ENCODE assay signal across 21 cellular contexts in genomic region chr11:104934594-104934993, GRCh38. TPM values are rescaled to one million over a fixed set of nuclear protein-coding genes. Genes with fewer than 3 reads are reported as not detected.
DNase-seq lines count a peak whose midpoint lies in the region; ATAC-seq and TF ChIP-seq lines count a peak whose summit lies in the region.
"Had no signal": no experiment of that assay in that cellular context is flagged by ENCODE, and none has a peak within 500 bp of the region (broad histone marks: within the 10 kb centered on the region; RNA-seq: fewer than 3 reads in every experiment).

No MANE protein-coding gene starts in this region.

- H3K9me3 ChIP-seq in esophagus muscularis mucosa, result no peaks in the 10 kb centered on the region
- H3K9me3 ChIP-seq in tibial artery, result peaks cover 0 to 6% (median 0%) of the 10 kb centered on the region in 3 donors

- H3K27ac ChIP-seq in esophagus muscularis mucosa (replicated peaks in 1 of 4) (no peak overlapping the region), tibial artery (no peak overlapping the region)
- H3K27ac ChIP-seq: gastroesophageal sphincter had no signal

- no peak for TF ChIP-seq POLR2A in esophagus muscularis mucosa (IDR thresholded peaks at IDR 0.05; ENCODE audit: low read depth)

- TF ChIP-seq EP300 in esophagus muscularis mucosa (IDR thresholded peaks at IDR 0.05), result no peak

- POLR2A ChIA-PET in activated CD4-positive, alpha-beta T cell treated with anti-CD3 and anti-CD28 coated beads, Interleukin-2, amount 10 ng/mL, durations not matched to agents 7 days and 5 days (lab: Charles Lee), result no interaction called here

- H3K4me3 ChIP-seq in esophagus muscularis mucosa (no peak overlapping the region), tibial artery (no peak overlapping the region)
- H3K4me3 ChIP-seq: gastroesophageal sphincter had no signal

- peak overlapping the region; percentile 77 for H3K27ac Mint-ChIP-seq in activated CD4-positive, alpha-beta T cell treated with anti-CD3 and anti-CD28 coated beads, Interleukin-2, amount 10 ng/mL, durations not matched to agents 7 days and 5 days
- no peak overlapping the region for H3K27ac Mint-ChIP-seq in activated T-helper 17 cell treated with anti-CD3 and anti-CD28 coated beads, Interleukin-2, amount 50 U/mL, for 72 hours
- H3K27ac Mint-ChIP-seq in natural killer cell treated with Interleukin-12 subunit alpha and Interleukin-12 subunit beta and Interleukin-15 and Interleukin-18, amount 100 ng/mL, for 72 hours, result peak overlapping the region; percentile 20 to 41
- H3K27ac Mint-ChIP-seq: activated T-helper 2 cell treated with anti-CD3 and anti-CD28 coated beads, Interferon-gamma antibody, Interleukin-2, Interleukin-4, amounts not matched to agents 10 μg/mL and 5 μg/mL and 100 μg/mL, durations not matched to agents 14 hours and 24 hours and 36 hours; HFFc6; progenitor cell of endocrine pancreas had no signal

- H3K27me3 Mint-ChIP-seq in activated CD4-positive, alpha-beta T cell treated with anti-CD3 and anti-CD28 coated beads, Interleukin-2, amount 10 ng/mL, durations not matched to agents 7 days and 5 days, result no peaks in the 10 kb centered on the region
- H3K27me3 Mint-ChIP-seq in activated T-helper 17 cell treated with anti-CD3 and anti-CD28 coated beads, Interleukin-2, amount 50 U/mL, for 72 hours, result no peaks in the 10 kb centered on the region
- H3K27me3 Mint-ChIP-seq in natural killer cell treated with Interleukin-12 subunit alpha and Interleukin-12 subunit beta and Interleukin-15 and Interleukin-18, amount 100 ng/mL, for 72 hours, result no peaks in the 10 kb centered on the region
- H3K27me3 Mint-ChIP-seq: progenitor cell of endocrine pancreas had no signal

- TF ChIP-seq CTCF in esophagus muscularis mucosa (IDR thresholded peaks at IDR 0.05), result no peak
- TF ChIP-seq CTCF in tibial artery (IDR thresholded peaks at IDR 0.05), result no peak

- peaks cover 43% of the 10 kb centered on the region for H3K9me3 Mint-ChIP-seq in activated CD4-positive, alpha-beta T cell treated with anti-CD3 and anti-CD28 coated beads, Interleukin-2, amount 10 ng/mL, durations not matched to agents 7 days and 5 days
- H3K9me3 Mint-ChIP-seq in activated T-helper 17 cell treated with anti-CD3 and anti-CD28 coated beads, Interleukin-2, amount 50 U/mL, for 72 hours, result peaks cover 5% of the 10 kb centered on the region
- peaks cover 12% of the 10 kb centered on the region for H3K9me3 Mint-ChIP-seq in natural killer cell treated with Interleukin-12 subunit alpha and Interleukin-12 subunit beta and Interleukin-15 and Interleukin-18, amount 100 ng/mL, for 72 hours

- CTCF ChIA-PET in activated CD4-positive, alpha-beta T cell treated with anti-CD3 and anti-CD28 coated beads, Interleukin-2, amount 10 ng/mL, durations not matched to agents 7 days and 5 days (lab: Charles Lee), result interaction anchor here (1.0 kb wide), 1 partner anchor 81 kb away, joined by 3 read pairs; no protein-coding TSS in a partner anchor

- H3K36me3 ChIP-seq in esophagus muscularis mucosa, result no peaks in the 10 kb centered on the region
- H3K36me3 ChIP-seq in tibial artery, result no peaks in the 10 kb centered on the region
- H3K36me3 ChIP-seq: gastroesophageal sphincter had no signal

- H3K4me3 Mint-ChIP-seq in activated CD4-positive, alpha-beta T cell treated with anti-CD3 and anti-CD28 coated beads, Interleukin-2, amount 10 ng/mL, durations not matched to agents 7 days and 5 days, result peak overlapping the region; percentile 25
- H3K4me3 Mint-ChIP-seq in activated T-helper 17 cell treated with anti-CD3 and anti-CD28 coated beads, Interleukin-2, amount 50 U/mL, for 72 hours, result peak overlapping the region; percentile 41
- H3K4me3 Mint-ChIP-seq in natural killer cell treated with Interleukin-12 subunit alpha and Interleukin-12 subunit beta and Interleukin-15 and Interleukin-18, amount 100 ng/mL, for 72 hours, result peak overlapping the region; percentile 81
- H3K4me3 Mint-ChIP-seq: HFFc6, neural crest cell had no signal

- 67% methylated on average over 1 of the region's 1 CpG for WGBS in esophagus muscularis mucosa

- DNase-seq in activated CD4-positive, alpha-beta T cell treated with anti-CD3 and anti-CD28 coated beads, Interleukin-2, amount 10 ng/mL, durations not matched to agents 7 days and 5 days, result peak; percentile 6
- no peak for DNase-seq in activated CD4-positive, alpha-beta T cell treated with anti-CD3 and anti-CD28 coated beads for 4 hours
- peak; percentile 38 to 71 for DNase-seq in Kasumi-1 (lab: John Stamatoyannopoulos, UW)
- no peak for DNase-seq in natural killer cell treated with Interleukin-12 subunit alpha and Interleukin-12 subunit beta and Interleukin-15 and Interleukin-18, amount 100 ng/mL, for 72 hours (ENCODE audit: low spot score)
- no peak for DNase-seq in esophagus muscularis mucosa (ENCODE audit: extremely low spot score)
- no peak for DNase-seq in tibial artery
- DNase-seq in NCI-H524 (lab: John Stamatoyannopoulos, UW), result no peak
- DNase-seq: 8988T; activated CD4-positive, alpha-beta T cell treated with anti-CD3 and anti-CD28 coated beads, Interleukin-2, amount 50 U/mL, for 48 hours; C1 segment of cervical spinal cord; DMS153; HFFc6; Karpas-422; mesenchymal stem cell; NCI-H526 treated with DMSO at 0.1 percent for 48 hours; SW 1271 had no signal

- H3K36me3 Mint-ChIP-seq in activated CD4-positive, alpha-beta T cell treated with anti-CD3 and anti-CD28 coated beads, Interleukin-2, amount 10 ng/mL, durations not matched to agents 7 days and 5 days (ENCODE audit: low read depth), result peaks cover 50% of the 10 kb centered on the region
- no peaks in the 10 kb centered on the region for H3K36me3 Mint-ChIP-seq in activated T-helper 17 cell treated with anti-CD3 and anti-CD28 coated beads, Interleukin-2, amount 50 U/mL, for 72 hours (ENCODE audit: low read depth)
- H3K36me3 Mint-ChIP-seq in natural killer cell treated with Interleukin-12 subunit alpha and Interleukin-12 subunit beta and Interleukin-15 and Interleukin-18, amount 100 ng/mL, for 72 hours, result peaks cover 45% of the 10 kb centered on the region

- H3K4me1 ChIP-seq in esophagus muscularis mucosa (no peaks in the 10 kb centered on the region), tibial artery (no peaks in the 10 kb centered on the region)
- H3K4me1 ChIP-seq: gastroesophageal sphincter had no signal

- peaks cover 29% of the 10 kb centered on the region for H3K4me1 Mint-ChIP-seq in activated CD4-positive, alpha-beta T cell treated with anti-CD3 and anti-CD28 coated beads, Interleukin-2, amount 10 ng/mL, durations not matched to agents 7 days and 5 days
- peaks cover 12% of the 10 kb centered on the region for H3K4me1 Mint-ChIP-seq in activated T-helper 17 cell treated with anti-CD3 and anti-CD28 coated beads, Interleukin-2, amount 50 U/mL, for 72 hours
- H3K4me1 Mint-ChIP-seq in natural killer cell treated with Interleukin-12 subunit alpha and Interleukin-12 subunit beta and Interleukin-15 and Interleukin-18, amount 100 ng/mL, for 72 hours (ENCODE audit: low read depth in 2 of 2), result peaks cover 16 to 17% of the 10 kb centered on the region in 2 donors
- H3K4me1 Mint-ChIP-seq: neural crest cell had no signal

- intact Hi-C loops in esophagus muscularis mucosa (cut with DNase I), result no loop called here
- intact Hi-C loops in tibial artery (cut with DNase I; ENCODE audit: low total_unique reads), result no loop called here

- ATAC-seq in activated T-helper 17 cell treated with anti-CD3 and anti-CD28 coated beads, Interleukin-2, amount 50 U/mL, for 72 hours (replicated peaks), result no peak
- no peak for ATAC-seq in natural killer cell treated with Interleukin-12 subunit alpha and Interleukin-12 subunit beta and Interleukin-15 and Interleukin-18, amount 100 ng/mL, for 72 hours
- ATAC-seq: gastroesophageal sphincter had no signal

- H3K27me3 ChIP-seq in esophagus muscularis mucosa, result no peaks in the 10 kb centered on the region
- no peaks in the 10 kb centered on the region for H3K27me3 ChIP-seq in tibial artery
- H3K27me3 ChIP-seq: gastroesophageal sphincter had no signal

RNA-seq across cellular contexts. Expression of gene CASP4, which starts 33.8 kb away (rescaled TPM):
- total RNA-seq in activated CD4-positive, alpha-beta T cell treated with anti-CD3 and anti-CD28 coated beads, Interleukin-2, amount 10 ng/mL, durations not matched to agents 7 days and 5 days, result 100 to 1,000 TPM; 114 to 135 TPM
- 100 to 1,000 TPM in 1 of 2 donors, 10 to 100 TPM in 1; 78.2 to 108 TPM for total RNA-seq in activated T-helper 17 cell treated with anti-CD3 and anti-CD28 coated beads, Interleukin-2, amount 50 U/mL, for 72 hours
- total RNA-seq in natural killer cell treated with Interleukin-12 subunit alpha and Interleukin-12 subunit beta and Interleukin-15 and Interleukin-18, amount 100 ng/mL, for 72 hours, result 100 to 1,000 TPM; 118 to 211 TPM
- total RNA-seq in esophagus muscularis mucosa, result 100 to 1,000 TPM in 1 of 4 donors, 10 to 100 TPM in 3; 21.3 to 107 (median 23.2) TPM
- total RNA-seq: neural crest cell, progenitor cell of endocrine pancreas had no signal

RNA-seq across cellular contexts. Expression of gene CASP12, which starts 36.3 kb away (rescaled TPM):
- total RNA-seq in activated CD4-positive, alpha-beta T cell treated with anti-CD3 and anti-CD28 coated beads, Interleukin-2, amount 10 ng/mL, durations not matched to agents 7 days and 5 days, result not detected
- total RNA-seq in activated T-helper 17 cell treated with anti-CD3 and anti-CD28 coated beads, Interleukin-2, amount 50 U/mL, for 72 hours, result not detected
- not detected for total RNA-seq in natural killer cell treated with Interleukin-12 subunit alpha and Interleukin-12 subunit beta and Interleukin-15 and Interleukin-18, amount 100 ng/mL, for 72 hours
- total RNA-seq in esophagus muscularis mucosa, result 1 to 10 TPM in 3 of 4 donors, under 1 TPM in 1; 0.69 to 2.6 (median 1.4) TPM
- total RNA-seq: activated T-helper 2 cell treated with anti-CD3 and anti-CD28 coated beads, Interferon-gamma antibody, Interleukin-2, Interleukin-4, amounts not matched to agents 10 μg/mL and 5 μg/mL and 100 μg/mL, durations not matched to agents 14 hours and 24 hours and 36 hours; HFFc6; neural crest cell; progenitor cell of endocrine pancreas had no signal

Comparison
In these comparisons a context has a peak if more than half of its experiments do, and no peak if none do; other contexts are left out.
1. DNase-seq: peak in activated CD4-positive, alpha-beta T cell treated with anti-CD3 and anti-CD28 coated beads, Interleukin-2, amount 10 ng/mL, durations not matched to agents 7 days and 5 days (single experiment) and Kasumi-1 (2 of 2); none in activated CD4-positive, alpha-beta T cell treated with anti-CD3 and anti-CD28 coated beads for 4 hours (0 of 2), natural killer cell treated with Interleukin-12 subunit alpha and Interleukin-12 subunit beta and Interleukin-15 and Interleukin-18, amount 100 ng/mL, for 72 hours (single experiment), esophagus muscularis mucosa (single experiment), tibial artery (0 of 2) and NCI-H524 (0 of 2).
2. H3K4me3 Mint-ChIP-seq: peak in every context shown above with its lines; median percentile 81 in natural killer cell treated with Interleukin-12 subunit alpha and Interleukin-12 subunit beta and Interleukin-15 and Interleukin-18, amount 100 ng/mL, for 72 hours; 41 in activated T-helper 17 cell treated with anti-CD3 and anti-CD28 coated beads, Interleukin-2, amount 50 U/mL, for 72 hours; 25 in activated CD4-positive, alpha-beta T cell treated with anti-CD3 and anti-CD28 coated beads, Interleukin-2, amount 10 ng/mL, durations not matched to agents 7 days and 5 days.